8 cellular contexts compared by ENCODE assay signal in genomic region chr5:137945825-137946224, GRCh38. TPM values are rescaled to one million over a fixed set of nuclear protein-coding genes. Genes with fewer than 3 reads are reported as not detected.
"Had no signal": no experiment of that assay in that cellular context is flagged by ENCODE, and none has a peak within 500 bp of the region (broad histone marks: within the 10 kb centered on the region; RNA-seq: fewer than 3 reads in every experiment).

No MANE protein-coding gene starts in this region.

- H3K4me1 Mint-ChIP-seq: GM23338, H9 had no signal

- H3K4me2 ChIP-seq: GM23338, KMS-11 had no signal

- H3K27ac ChIP-seq: HL-60, KMS-11 had no signal

- ATAC-seq: GM23338 had no signal

- H3K4me3 ChIP-seq: GM23338 had no signal

- FAIRE-seq: H1 had no signal

- DNase-seq: H9, HCEC 1CT, KBM-7 had no signal

- H3K9ac ChIP-seq: KMS-11 had no signal

- H3K4me3 Mint-ChIP-seq: GM23338, H9 had no signal

- H2AFZ ChIP-seq: GM23338 had no signal

- H3K9me3 Mint-ChIP-seq: GM23338, H9 had no signal

- H3K27ac Mint-ChIP-seq: GM23338, H9 had no signal

RNA-seq across cellular contexts. Expression of gene PKD2L2, which starts 56.6 kb away (rescaled TPM):
- total RNA-seq: GM23338, H1, H9, HT1080 had no signal
- polyA plus RNA-seq: H1 had no signal
